1 cellular context compared by ENCODE assay signal in the genomic region with DNA sequence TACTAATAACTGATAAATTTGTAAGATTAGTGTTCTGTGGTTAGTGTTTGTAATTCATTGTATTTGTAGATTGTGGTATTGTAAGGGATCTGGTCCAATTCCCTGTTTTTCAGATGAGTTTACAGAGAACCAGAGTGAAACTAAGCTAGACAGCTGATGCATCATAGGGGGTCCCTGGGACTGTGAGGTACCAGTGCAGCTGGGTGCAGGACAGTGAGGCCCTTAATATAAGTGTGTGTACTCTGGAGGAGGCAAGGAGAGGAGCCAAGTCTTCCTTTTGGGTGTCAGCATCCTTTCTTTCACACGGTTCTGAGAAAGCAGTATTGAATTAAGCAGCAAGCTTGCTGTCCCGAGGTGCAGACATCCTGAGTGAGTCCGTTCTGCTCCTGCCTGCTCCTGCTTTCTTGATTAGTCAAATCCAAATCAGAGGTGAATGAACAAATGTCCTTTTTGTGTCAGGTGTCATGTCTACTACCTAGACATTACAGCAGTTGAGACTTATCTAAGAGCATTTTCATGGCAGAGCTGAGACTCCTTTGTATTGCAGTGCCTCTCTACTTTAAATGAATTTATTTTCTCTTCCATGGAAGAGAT.
TF ChIP-seq lines count a peak whose summit lies in the region.

No MANE protein-coding gene starts in this region.

TF ChIP-seq in GM12878, 131 proteins besides CTCF, POLR2A, EP300 and RAD21:
- TF ChIP-seq PML (IDR thresholded peaks at IDR 0.05; ENCODE audit: low read length): no peak
- no peak for TF ChIP-seq SUPT20H (IDR thresholded peaks at IDR 0.05; ENCODE audit: borderline replicate concordance, control insufficient read depth, low read depth, low read length)
- no peak for TF ChIP-seq ZZZ3 (IDR thresholded peaks at IDR 0.05; ENCODE audit: control insufficient read depth, insufficient read length, low read depth)
- TF ChIP-seq, protein P1, sequence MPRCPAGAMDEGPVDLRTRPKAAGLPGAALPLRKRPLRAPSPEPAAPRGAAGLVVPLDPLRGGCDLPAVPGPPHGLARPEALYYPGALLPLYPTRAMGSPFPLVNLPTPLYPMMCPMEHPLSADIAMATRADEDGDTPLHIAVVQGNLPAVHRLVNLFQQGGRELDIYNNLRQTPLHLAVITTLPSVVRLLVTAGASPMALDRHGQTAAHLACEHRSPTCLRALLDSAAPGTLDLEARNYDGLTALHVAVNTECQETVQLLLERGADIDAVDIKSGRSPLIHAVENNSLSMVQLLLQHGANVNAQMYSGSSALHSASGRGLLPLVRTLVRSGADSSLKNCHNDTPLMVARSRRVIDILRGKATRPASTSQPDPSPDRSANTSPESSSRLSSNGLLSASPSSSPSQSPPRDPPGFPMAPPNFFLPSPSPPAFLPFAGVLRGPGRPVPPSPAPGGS (IDR thresholded peaks at IDR 0.05; ENCODE audit: borderline replicate concordance, insufficient read depth, low read depth, low read length, poor library complexity, severe bottlenecking): no peak
- TF ChIP-seq, protein P2, sequence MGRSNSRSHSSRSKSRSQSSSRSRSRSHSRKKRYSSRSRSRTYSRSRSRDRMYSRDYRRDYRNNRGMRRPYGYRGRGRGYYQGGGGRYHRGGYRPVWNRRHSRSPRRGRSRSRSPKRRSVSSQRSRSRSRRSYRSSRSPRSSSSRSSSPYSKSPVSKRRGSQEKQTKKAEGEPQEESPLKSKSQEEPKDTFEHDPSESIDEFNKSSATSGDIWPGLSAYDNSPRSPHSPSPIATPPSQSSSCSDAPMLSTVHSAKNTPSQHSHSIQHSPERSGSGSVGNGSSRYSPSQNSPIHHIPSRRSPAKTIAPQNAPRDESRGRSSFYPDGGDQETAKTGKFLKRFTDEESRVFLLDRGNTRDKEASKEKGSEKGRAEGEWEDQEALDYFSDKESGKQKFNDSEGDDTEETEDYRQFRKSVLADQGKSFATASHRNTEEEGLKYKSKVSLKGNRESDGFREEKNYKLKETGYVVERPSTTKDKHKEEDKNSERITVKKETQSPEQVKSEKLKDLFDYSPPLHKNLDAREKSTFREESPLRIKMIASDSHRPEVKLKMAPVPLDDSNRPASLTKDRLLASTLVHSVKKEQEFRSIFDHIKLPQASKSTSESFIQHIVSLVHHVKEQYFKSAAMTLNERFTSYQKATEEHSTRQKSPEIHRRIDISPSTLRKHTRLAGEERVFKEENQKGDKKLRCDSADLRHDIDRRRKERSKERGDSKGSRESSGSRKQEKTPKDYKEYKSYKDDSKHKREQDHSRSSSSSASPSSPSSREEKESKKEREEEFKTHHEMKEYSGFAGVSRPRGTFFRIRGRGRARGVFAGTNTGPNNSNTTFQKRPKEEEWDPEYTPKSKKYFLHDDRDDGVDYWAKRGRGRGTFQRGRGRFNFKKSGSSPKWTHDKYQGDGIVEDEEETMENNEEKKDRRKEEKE (IDR thresholded peaks at IDR 0.05): no peak
- 0 out of 2 replicates have a peak, but pooled peaks have one; percentile 34 for TF ChIP-seq NR2F1 (conservative IDR thresholded peaks at IDR 0.05)
- no peak for TF ChIP-seq TARDBP (IDR thresholded peaks at IDR 0.05; ENCODE audit: borderline replicate concordance)
- no peak for TF ChIP-seq POU2F2 (IDR thresholded peaks at IDR 0.05; ENCODE audit: borderline replicate concordance, low read depth, low read length)
- peak; percentile 13; the same call in 1 of the 2 replicates for TF ChIP-seq RUNX3 (IDR thresholded peaks at IDR 0.05; ENCODE audit: low read length)
- no peak for TF ChIP-seq NR2C2 (IDR thresholded peaks at IDR 0.05; ENCODE audit: borderline replicate concordance, control insufficient read depth, insufficient read length, low read depth)
- TF ChIP-seq TCF3 (IDR thresholded peaks at IDR 0.05; ENCODE audit: borderline replicate concordance, insufficient read depth, low read depth, low read length): no peak
- TF ChIP-seq, protein P3, sequence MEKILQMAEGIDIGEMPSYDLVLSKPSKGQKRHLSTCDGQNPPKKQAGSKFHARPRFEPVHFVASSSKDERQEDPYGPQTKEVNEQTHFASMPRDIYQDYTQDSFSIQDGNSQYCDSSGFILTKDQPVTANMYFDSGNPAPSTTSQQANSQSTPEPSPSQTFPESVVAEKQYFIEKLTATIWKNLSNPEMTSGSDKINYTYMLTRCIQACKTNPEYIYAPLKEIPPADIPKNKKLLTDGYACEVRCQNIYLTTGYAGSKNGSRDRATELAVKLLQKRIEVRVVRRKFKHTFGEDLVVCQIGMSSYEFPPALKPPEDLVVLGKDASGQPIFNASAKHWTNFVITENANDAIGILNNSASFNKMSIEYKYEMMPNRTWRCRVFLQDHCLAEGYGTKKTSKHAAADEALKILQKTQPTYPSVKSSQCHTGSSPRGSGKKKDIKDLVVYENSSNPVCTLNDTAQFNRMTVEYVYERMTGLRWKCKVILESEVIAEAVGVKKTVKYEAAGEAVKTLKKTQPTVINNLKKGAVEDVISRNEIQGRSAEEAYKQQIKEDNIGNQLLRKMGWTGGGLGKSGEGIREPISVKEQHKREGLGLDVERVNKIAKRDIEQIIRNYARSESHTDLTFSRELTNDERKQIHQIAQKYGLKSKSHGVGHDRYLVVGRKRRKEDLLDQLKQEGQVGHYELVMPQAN (conservative IDR thresholded peaks at IDR 0.05): no peak
- TF ChIP-seq RFX5 (IDR thresholded peaks at IDR 0.05; ENCODE audit: low read depth, low read length): no peak
- TF ChIP-seq ZNF207 (IDR thresholded peaks at IDR 0.05; ENCODE audit: borderline replicate concordance): no peak
- TF ChIP-seq STAT1 (conservative IDR thresholded peaks at IDR 0.05): no peak
- TF ChIP-seq, protein P4, sequence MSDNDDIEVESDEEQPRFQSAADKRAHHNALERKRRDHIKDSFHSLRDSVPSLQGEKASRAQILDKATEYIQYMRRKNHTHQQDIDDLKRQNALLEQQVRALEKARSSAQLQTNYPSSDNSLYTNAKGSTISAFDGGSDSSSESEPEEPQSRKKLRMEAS (IDR thresholded peaks at IDR 0.05; ENCODE audit: low read depth, low read length): no peak
- TF ChIP-seq SIN3A (IDR thresholded peaks at IDR 0.05; ENCODE audit: low read depth, low read length): no peak
- no peak for TF ChIP-seq CBX3 (IDR thresholded peaks at IDR 0.05; ENCODE audit: borderline replicate concordance, low read depth)
- no peak for TF ChIP-seq DPF2 (IDR thresholded peaks at IDR 0.05)
- 0 out of 2 replicates have a peak, but pooled peaks have one; percentile 22 for TF ChIP-seq EED (IDR thresholded peaks at IDR 0.05; ENCODE audit: low read depth)
- TF ChIP-seq ESRRA (IDR thresholded peaks at IDR 0.05; ENCODE audit: low read length): no peak
- no peak for TF ChIP-seq ASH2L (IDR thresholded peaks at IDR 0.05; ENCODE audit: borderline replicate concordance, low read depth)
- TF ChIP-seq NBN (IDR thresholded peaks at IDR 0.05): no peak
- TF ChIP-seq KDM1A (IDR thresholded peaks at IDR 0.05; ENCODE audit: borderline replicate concordance): no peak
- TF ChIP-seq JUNB (IDR thresholded peaks at IDR 0.05): peak; percentile 62
- no peak for TF ChIP-seq YY1 (IDR thresholded peaks at IDR 0.05; ENCODE audit: low read depth, low read length)
